ENCODE assay signal across 9 cellular contexts in genomic region chr15:48285329-48286214, GRCh38. TPM values are rescaled to one million over a fixed set of nuclear protein-coding genes. Genes with fewer than 3 reads are reported as not detected.
DNase-seq lines count a peak whose midpoint lies in the region; ATAC-seq and TF ChIP-seq lines count a peak whose summit lies in the region.
"Had no signal": no experiment of that assay in that cellular context is flagged by ENCODE, and none has a peak within 500 bp of the region (broad histone marks: within the 10 kb centered on the region; RNA-seq: fewer than 3 reads in every experiment).

No MANE protein-coding gene starts in this region.

- ATAC-seq in HG03159 (IDR thresholded peaks at IDR 0.05; ENCODE audit: unreplicated experiment) (peak; percentile 77), upper lobe of left lung (ENCODE audit: low FRiP score in 2 of 2) (peak; percentile 77 to 88)

- DNase-seq in AG09309 (ENCODE audit: low read depth) (peak; percentile 47), GM13977 (ENCODE audit: low spot score) (peak; percentile 53), NCI-H226 (peak; percentile 49), epithelial cell of prostate (ENCODE audit: low read depth, low spot score) (peak; percentile 31), upper lobe of left lung (peak in 1 of 2 donors; percentile 23)
- peak; percentile 85 for DNase-seq in activated CD4-positive, alpha-beta T cell treated with anti-CD3 and anti-CD28 coated beads, Interleukin-2, amount 10 ng/mL, durations not matched to agents 24 days and 14 days

- H3K9ac ChIP-seq in muscle layer of colon (ENCODE audit: low read length) = no peak overlapping the region

- H3K4me1 Mint-ChIP-seq in activated CD4-positive, alpha-beta T cell treated with anti-CD3 and anti-CD28 coated beads, Interleukin-2, amount 10 ng/mL, durations not matched to agents 24 days and 14 days = peaks cover 5% of the 10 kb centered on the region

- H3K9me3 Mint-ChIP-seq in activated CD4-positive, alpha-beta T cell treated with anti-CD3 and anti-CD28 coated beads, Interleukin-2, amount 10 ng/mL, durations not matched to agents 24 days and 14 days = no peaks in the 10 kb centered on the region
- H3K9me3 Mint-ChIP-seq: IgD-negative memory B cell had no signal

- H3K36me3 ChIP-seq in muscle layer of colon (ENCODE audit: insufficient read depth, low read length) (no peaks in the 10 kb centered on the region), upper lobe of left lung (no peaks in the 10 kb centered on the region)

- no peak overlapping the region for H3K4me3 Mint-ChIP-seq in activated CD4-positive, alpha-beta T cell treated with anti-CD3 and anti-CD28 coated beads, Interleukin-2, amount 10 ng/mL, durations not matched to agents 24 days and 14 days

- peaks cover 23% of the 10 kb centered on the region for H3K4me1 ChIP-seq in muscle layer of colon (ENCODE audit: insufficient read depth, low read length)
- peaks cover 0 to 8% (median 1%) of the 10 kb centered on the region in 4 donors for H3K4me1 ChIP-seq in upper lobe of left lung

- 22 to 30% methylated on average over 14 of the region's 14 CpGs for WGBS in upper lobe of left lung, 2 donors

- TF ChIP-seq CTCF in AG09309 (IDR thresholded peaks at IDR 0.05; ENCODE audit: control insufficient read depth, insufficient read depth, low read depth, low read length, missing control alignments) (peak; percentile 62), GM13977 (IDR thresholded peaks at IDR 0.05; ENCODE audit: extremely low read depth, insufficient read depth, missing control alignments) (peak; percentile 69), upper lobe of left lung (IDR thresholded peaks at IDR 0.05) (peak; percentile 52 to 73 (median 64))

- intact Hi-C loops in activated CD4-positive, alpha-beta T cell treated with anti-CD3 and anti-CD28 coated beads, Interleukin-2, amount 10 ng/mL, durations not matched to agents 24 days and 14 days (cut with micrococcal nuclease) = loop anchor here (5.0 to 10.0 kb wide), 2 partner anchors 181 to 1973 kb away; no protein-coding TSS in a partner anchor

- no peaks in the 10 kb centered on the region for H3K36me3 Mint-ChIP-seq in activated CD4-positive, alpha-beta T cell treated with anti-CD3 and anti-CD28 coated beads, Interleukin-2, amount 10 ng/mL, durations not matched to agents 24 days and 14 days (ENCODE audit: low read depth)
- H3K36me3 Mint-ChIP-seq: IgD-negative memory B cell had no signal

- in situ Hi-C loops in GM13977 (cut with MboI; ENCODE audit: low pct_unique_long_range_greater_than_20kb, low sequenced_read_pairs, unreplicated experiment) = no loop called here

- H3K27me3 ChIP-seq in muscle layer of colon (ENCODE audit: control insufficient read depth in 1 of 2, insufficient read depth in 2 of 2, low read length in 2 of 2) (no peaks in the 10 kb centered on the region), upper lobe of left lung (no peaks in the 10 kb centered on the region)

- TF ChIP-seq POLR2A in upper lobe of left lung (IDR thresholded peaks at IDR 0.05) = no peak

- TF ChIP-seq EP300 in upper lobe of left lung (IDR thresholded peaks at IDR 0.05) = no peak

- H3K27me3 Mint-ChIP-seq in activated CD4-positive, alpha-beta T cell treated with anti-CD3 and anti-CD28 coated beads, Interleukin-2, amount 10 ng/mL, durations not matched to agents 24 days and 14 days = peaks cover 10% of the 10 kb centered on the region
- H3K27me3 Mint-ChIP-seq: IgD-negative memory B cell had no signal

- H3K27ac ChIP-seq in epithelial cell of prostate (no peak overlapping the region), muscle layer of colon (ENCODE audit: low read depth, low read length) (no peak overlapping the region), upper lobe of left lung (no peak overlapping the region)

- H3K4me3 ChIP-seq in AG09309 (ENCODE audit: control insufficient read depth, low read depth, low read length) = no peak overlapping the region
- peak overlapping the region; percentile 33 to 48 for H3K4me3 ChIP-seq in muscle layer of colon (ENCODE audit: low read depth in 1 of 2, low read length in 2 of 2)
- no peak overlapping the region for H3K4me3 ChIP-seq in upper lobe of left lung

- no peak overlapping the region for H3K27ac Mint-ChIP-seq in activated CD4-positive, alpha-beta T cell treated with anti-CD3 and anti-CD28 coated beads, Interleukin-2, amount 10 ng/mL, durations not matched to agents 24 days and 14 days
- H3K27ac Mint-ChIP-seq: IgD-negative memory B cell had no signal

- H3K9me3 ChIP-seq in muscle layer of colon (ENCODE audit: low read length) (no peaks in the 10 kb centered on the region), upper lobe of left lung (no peaks in the 10 kb centered on the region)

RNA-seq across cellular contexts. Expression of gene DUT, which starts 45.7 kb away (rescaled TPM):
- total RNA-seq in activated CD4-positive, alpha-beta T cell treated with anti-CD3 and anti-CD28 coated beads, Interleukin-2, amount 10 ng/mL, durations not matched to agents 24 days and 14 days = 259 and 273 TPM in 2 replicates
- 10 to 100 TPM; 29.3 to 87.5 (median 61.2) TPM for total RNA-seq in upper lobe of left lung

Comparison
In these comparisons a context has a peak if more than half of its experiments do, and no peak if none do; other contexts are left out.
1. H3K4me3 ChIP-seq: peak in muscle layer of colon (2 of 2); none in AG09309 (single experiment) and upper lobe of left lung (0 of 4).
2. Peak in every context shown above with its lines, with median percentiles within 50 percentile points of each other: CTCF ChIP-seq.